In genomic region chr9:74036549-74037231, GRCh38 we compare ENCODE assay signal across 17 cellular contexts.
DNase-seq lines count a peak whose midpoint lies in the region; ATAC-seq, FAIRE-seq and TF ChIP-seq lines count a peak whose summit lies in the region.
"Had no signal": no experiment of that assay in that cellular context is flagged by ENCODE, and none has a peak within 500 bp of the region (broad histone marks: within the 10 kb centered on the region; RNA-seq: fewer than 3 reads in every experiment).

No MANE protein-coding gene starts in this region.

- H3K4me1 ChIP-seq in HepG2 (ENCODE audit: insufficient read depth, low read length): peaks cover 25% of the 10 kb centered on the region
- H3K4me1 ChIP-seq in right lobe of liver: peaks cover 0 to under 1% (median 0%) of the 10 kb centered on the region in 4 donors
- no peaks in the 10 kb centered on the region for H3K4me1 ChIP-seq in OCI-LY3 (ENCODE audit: low read length)
- H3K4me1 ChIP-seq in naive thymus-derived CD4-positive, alpha-beta T cell (ENCODE audit: control insufficient read depth in 2 of 2, insufficient read depth in 2 of 2, low read length in 2 of 2): no peaks in the 10 kb centered on the region
- H3K4me1 ChIP-seq: breast epithelium, tibial artery had no signal

- H3K27ac ChIP-seq in HepG2 (ENCODE audit: extremely low read length, insufficient read depth, low read length) (no peak overlapping the region), right lobe of liver (no peak overlapping the region), OCI-LY3 (ENCODE audit: low read length) (no peak overlapping the region)
- no peak overlapping the region for H3K27ac ChIP-seq in naive thymus-derived CD4-positive, alpha-beta T cell (ENCODE audit: low read depth, low read length)
- H3K27ac ChIP-seq: breast epithelium, tibial artery, WERI-Rb-1 had no signal

- no peak for TF ChIP-seq RAD21 in HepG2 (CRISPR knock-in tag; IDR thresholded peaks at IDR 0.05)

- intact Hi-C loops in HepG2 (cut with micrococcal nuclease; ENCODE audit: unreplicated experiment): no loop called here
- intact Hi-C loops in right lobe of liver (cut with DNase I): no loop called here
- intact Hi-C loops in naive thymus-derived CD4-positive, alpha-beta T cell (cut with micrococcal nuclease): no loop called here

- H2AFZ ChIP-seq in HepG2 (ENCODE audit: low read length): no peak overlapping the region
- H2AFZ ChIP-seq in OCI-LY3 (ENCODE audit: low read depth, low read length): 0 out of 2 replicates have a peak overlapping the region, but pooled peaks have one; percentile 27

- in situ Hi-C loops in HepG2 (cut with HindIII; ENCODE audit: extremely low pct_ligation_motif_present, low pct_unique_long_range_greater_than_20kb): no loop called here

- no peaks in the 10 kb centered on the region for H3K9me3 Mint-ChIP-seq in stimulated activated effector memory CD8-positive, alpha-beta T cell treated with anti-CD3 and anti-CD28 coated beads, Interleukin-12 subunit alpha, Interleukin-12 subunit beta, amount 100 ng/mL, for 72 hours
- H3K9me3 Mint-ChIP-seq in naive thymus-derived CD4-positive, alpha-beta T cell: peaks cover 0 to 4% (median 0%) of the 10 kb centered on the region in 11 donors
- H3K9me3 Mint-ChIP-seq: activated T-helper 1 cell treated with anti-CD3 and anti-CD28 coated beads, Interleukin-12 subunit alpha, Interleukin-12 subunit beta, Interleukin-2, Interleukin-4 antibody, amounts not matched to agents 30 ng/mL and 10 ng/mL and 1 ng/mL, durations not matched to agents 14 hours and 24 hours and 36 hours had no signal

- FAIRE-seq in HepG2 (lab: Jason Lieb, UNC): no peak
- FAIRE-seq: H54 had no signal

- H3K79me2 ChIP-seq in HepG2 (ENCODE audit: insufficient read depth, low read length): no peaks in the 10 kb centered on the region
- no peaks in the 10 kb centered on the region for H3K79me2 ChIP-seq in OCI-LY3 (ENCODE audit: low read length)

- H4K20me1 ChIP-seq in HepG2 (ENCODE audit: insufficient read depth, low read length): no peaks in the 10 kb centered on the region
- H4K20me1 ChIP-seq in OCI-LY3 (ENCODE audit: insufficient read depth, low read length): no peaks in the 10 kb centered on the region

- DNase-seq in HepG2 (ENCODE audit: low spot score): no peak
- no peak for DNase-seq in right lobe of liver
- no peak for DNase-seq in stimulated activated effector memory CD8-positive, alpha-beta T cell treated with anti-CD3 and anti-CD28 coated beads, Interleukin-12 subunit alpha, Interleukin-12 subunit beta, amount 100 ng/mL, for 72 hours (ENCODE audit: low spot score in 2 of 2)
- no peak for DNase-seq in naive thymus-derived CD4-positive, alpha-beta T cell
- DNase-seq in activated T-cell treated with anti-CD3 and anti-CD28 coated beads, Interleukin-2, amount 50 U/mL, for 1 hour: no peak
- DNase-seq: DMS79, NCI-H1105, NCI-H526 treated with DMSO at 0.1 percent for 48 hours, tibial artery, WERI-Rb-1 had no signal

- CTCF ChIA-PET in HepG2 (lab: Yijun Ruan, JAX; ENCODE audit: low intra/inter-chr PET ratio, low total read pairs): no interaction called here
- CTCF ChIA-PET in naive thymus-derived CD4-positive, alpha-beta T cell (lab: Charles Lee): no interaction called here

- no peak for ATAC-seq in HepG2
- ATAC-seq in right lobe of liver: no peak
- peak; percentile 66 for ATAC-seq in HG03066 (IDR thresholded peaks at IDR 0.05; ENCODE audit: low read depth, unreplicated experiment)
- peak; percentile 60 for ATAC-seq in stimulated activated effector memory CD8-positive, alpha-beta T cell treated with anti-CD3 and anti-CD28 coated beads, Interleukin-12 subunit alpha, Interleukin-12 subunit beta, amount 100 ng/mL, for 72 hours
- no peak for ATAC-seq in naive thymus-derived CD4-positive, alpha-beta T cell
- ATAC-seq in GM21528 (IDR thresholded peaks at IDR 0.05; ENCODE audit: low FRiP score, unreplicated experiment): no peak
- ATAC-seq: sciatic nerve had no signal

- POLR2A ChIA-PET in HepG2 (lab: Yijun Ruan, JAX): no interaction called here
- POLR2A ChIA-PET in naive thymus-derived CD4-positive, alpha-beta T cell (lab: Charles Lee): no interaction called here

- no peaks in the 10 kb centered on the region for H3K36me3 Mint-ChIP-seq in stimulated activated effector memory CD8-positive, alpha-beta T cell treated with anti-CD3 and anti-CD28 coated beads, Interleukin-12 subunit alpha, Interleukin-12 subunit beta, amount 100 ng/mL, for 72 hours
- no peaks in the 10 kb centered on the region for H3K36me3 Mint-ChIP-seq in naive thymus-derived CD4-positive, alpha-beta T cell

- no peak overlapping the region for H3K4me3 Mint-ChIP-seq in stimulated activated effector memory CD8-positive, alpha-beta T cell treated with anti-CD3 and anti-CD28 coated beads, Interleukin-12 subunit alpha, Interleukin-12 subunit beta, amount 100 ng/mL, for 72 hours
- no peak overlapping the region for H3K4me3 Mint-ChIP-seq in naive thymus-derived CD4-positive, alpha-beta T cell
- H3K4me3 Mint-ChIP-seq: activated T-helper 1 cell treated with anti-CD3 and anti-CD28 coated beads, Interleukin-12 subunit alpha, Interleukin-12 subunit beta, Interleukin-2, Interleukin-4 antibody, amounts not matched to agents 30 ng/mL and 10 ng/mL and 1 ng/mL, durations not matched to agents 14 hours and 24 hours and 36 hours had no signal

- no peak overlapping the region for H3K4me2 ChIP-seq in HepG2 (ENCODE audit: low read depth, low read length)
- no peak overlapping the region for H3K4me2 ChIP-seq in OCI-LY3 (ENCODE audit: low read length)

- TF ChIP-seq POLR2A in HepG2 (IDR thresholded peaks at IDR 0.05; ENCODE audit: insufficient read depth in 1 of 2, low read depth in 2 of 2, low read length in 2 of 2): no peak
- no peak for TF ChIP-seq POLR2A in right lobe of liver (IDR thresholded peaks at IDR 0.05)

- no peak overlapping the region for H3K27ac Mint-ChIP-seq in stimulated activated effector memory CD8-positive, alpha-beta T cell treated with anti-CD3 and anti-CD28 coated beads, Interleukin-12 subunit alpha, Interleukin-12 subunit beta, amount 100 ng/mL, for 72 hours
- H3K27ac Mint-ChIP-seq in naive thymus-derived CD4-positive, alpha-beta T cell: no peak overlapping the region
- H3K27ac Mint-ChIP-seq: activated T-helper 1 cell treated with anti-CD3 and anti-CD28 coated beads, Interleukin-12 subunit alpha, Interleukin-12 subunit beta, Interleukin-2, Interleukin-4 antibody, amounts not matched to agents 30 ng/mL and 10 ng/mL and 1 ng/mL, durations not matched to agents 14 hours and 24 hours and 36 hours had no signal

- 95% methylated on average over 5 of the region's 5 CpGs for WGBS in HepG2 (ENCODE audit: low lambda C conversion rate)
- WGBS in right lobe of liver (ENCODE audit: insufficient coverage, low coverage, low lambda C conversion rate, missing lambda C conversion rate): 74% methylated on average over 5 of the region's 5 CpGs

- TF ChIP-seq CTCF in HepG2 (CRISPR knock-in tag; IDR thresholded peaks at IDR 0.05) (no peak), right lobe of liver (IDR thresholded peaks at IDR 0.05) (no peak), OCI-LY3 (IDR thresholded peaks at IDR 0.05; ENCODE audit: low read depth, low read length) (no peak)

- H3K27me3 ChIP-seq in HepG2 (ENCODE audit: control insufficient read depth in 1 of 2, insufficient read depth in 2 of 2, low read length in 2 of 2): no peaks in the 10 kb centered on the region
- H3K27me3 ChIP-seq in right lobe of liver: no peaks in the 10 kb centered on the region
- H3K27me3 ChIP-seq in OCI-LY3 (ENCODE audit: low read depth, low read length): no peaks in the 10 kb centered on the region
- H3K27me3 ChIP-seq in naive thymus-derived CD4-positive, alpha-beta T cell (ENCODE audit: control insufficient read depth in 2 of 2, insufficient read depth in 2 of 2, low read length in 2 of 2): no peaks in the 10 kb centered on the region
- H3K27me3 ChIP-seq: breast epithelium, tibial artery had no signal

- H3K27me3 Mint-ChIP-seq in naive thymus-derived CD4-positive, alpha-beta T cell: no peaks in the 10 kb centered on the region

- H3K9me3 ChIP-seq in HepG2 (ENCODE audit: low read length) (no peaks in the 10 kb centered on the region), right lobe of liver (no peaks in the 10 kb centered on the region), OCI-LY3 (ENCODE audit: insufficient read depth, low read length) (no peaks in the 10 kb centered on the region)
- H3K9me3 ChIP-seq in naive thymus-derived CD4-positive, alpha-beta T cell (ENCODE audit: control insufficient read depth in 2 of 3, low read length in 3 of 3): no peaks in the 10 kb centered on the region
- H3K9me3 ChIP-seq: breast epithelium, tibial artery had no signal

- no TSS peak for BruUV-seq in HepG2 (replicated peaks; lab: Mats Ljungman, UMichigan)

- H3K4me3 ChIP-seq in HepG2 (replicated peaks in 1 of 3; ENCODE audit: insufficient read depth in 1 of 3, low read depth in 2 of 3, low read length in 3 of 3) (no peak overlapping the region), right lobe of liver (no peak overlapping the region), OCI-LY3 (ENCODE audit: low read length) (no peak overlapping the region)
- no peak overlapping the region for H3K4me3 ChIP-seq in naive thymus-derived CD4-positive, alpha-beta T cell (ENCODE audit: low read length)
- H3K4me3 ChIP-seq: breast epithelium, tibial artery had no signal

- TF ChIP-seq EP300 in HepG2 (IDR thresholded peaks at IDR 0.05; ENCODE audit: low read depth in 2 of 2, low read length in 2 of 2) (no peak), HepG2 (CRISPR knock-in tag; IDR thresholded peaks at IDR 0.05; ENCODE audit: borderline replicate concordance) (no peak)

- H3K9ac ChIP-seq in HepG2 (ENCODE audit: insufficient read depth, low read depth, low read length): no peak overlapping the region
- no peak overlapping the region for H3K9ac ChIP-seq in OCI-LY3 (ENCODE audit: low read length)

- H3K36me3 ChIP-seq in HepG2 (replicated peaks in 1 of 2; ENCODE audit: control insufficient read depth in 1 of 2, insufficient read depth in 2 of 2, low read length in 2 of 2) (no peaks in the 10 kb centered on the region), right lobe of liver (no peaks in the 10 kb centered on the region), OCI-LY3 (replicated peaks; ENCODE audit: low read depth, low read length) (no peaks in the 10 kb centered on the region)
- H3K36me3 ChIP-seq in naive thymus-derived CD4-positive, alpha-beta T cell (ENCODE audit: control insufficient read depth in 2 of 3, insufficient read depth in 3 of 3, low read length in 3 of 3): no peaks in the 10 kb centered on the region
- H3K36me3 ChIP-seq: breast epithelium, tibial artery, WERI-Rb-1 had no signal

- H3K4me1 Mint-ChIP-seq in stimulated activated effector memory CD8-positive, alpha-beta T cell treated with anti-CD3 and anti-CD28 coated beads, Interleukin-12 subunit alpha, Interleukin-12 subunit beta, amount 100 ng/mL, for 72 hours: no peaks in the 10 kb centered on the region
- H3K4me1 Mint-ChIP-seq in naive thymus-derived CD4-positive, alpha-beta T cell: no peaks in the 10 kb centered on the region

Comparison
In these comparisons a context has a peak if more than half of its experiments do, and no peak if none do; other contexts are left out.
1. ATAC-seq: peak in HG03066 (single experiment) and stimulated activated effector memory CD8-positive, alpha-beta T cell treated with anti-CD3 and anti-CD28 coated beads, Interleukin-12 subunit alpha, Interleukin-12 subunit beta, amount 100 ng/mL, for 72 hours (single experiment); none in HepG2 (single experiment), right lobe of liver (0 of 4), naive thymus-derived CD4-positive, alpha-beta T cell (single experiment) and GM21528 (single experiment).